In the genomic region with DNA sequence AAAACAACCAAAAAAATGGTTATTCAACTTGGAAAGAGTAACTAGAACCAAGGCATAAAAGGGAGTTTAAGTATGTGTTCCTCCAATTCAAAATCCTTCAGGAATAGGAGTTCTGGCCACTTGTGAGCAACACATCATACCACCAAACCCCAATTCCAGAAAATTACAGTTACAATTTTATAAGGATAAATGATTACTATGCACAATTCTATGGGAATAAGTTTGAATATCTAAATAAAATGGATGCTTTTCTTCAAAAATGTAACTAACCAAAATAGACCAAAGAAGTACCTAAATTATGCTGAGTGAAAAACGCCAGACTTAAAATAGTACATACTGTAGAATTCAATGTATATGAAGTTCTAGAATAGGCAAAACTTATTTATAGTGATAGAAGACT, we compare ENCODE assay signal across 27 cellular contexts.
"Had no signal": no experiment of that assay in that cellular context is flagged by ENCODE, and none has a peak within 500 bp of the region (broad histone marks: within the 10 kb centered on the region; RNA-seq: fewer than 3 reads in every experiment).

No MANE protein-coding gene starts in this region.

- H3K27ac ChIP-seq: brain microvascular endothelial cell, coronary artery, dorsolateral prefrontal cortex had no signal

- DNase-seq: activated CD4-positive, alpha-beta memory T cell treated with anti-CD3 and anti-CD28 coated beads for 36 hours; activated CD4-positive, alpha-beta T cell treated with anti-CD3 and anti-CD28 coated beads for 36 hours; activated CD4-positive, alpha-beta T cell treated with anti-CD3 and anti-CD28 coated beads, Interleukin-2, amount 10 ng/mL, durations not matched to agents 24 days and 14 days; activated CD4-positive, CD25-positive, alpha-beta regulatory T cell; activated CD4-positive, CD25-positive, alpha-beta regulatory T cell treated with anti-CD3 and anti-CD28 coated beads, Interleukin-2, amount 50 U/mL, for 72 hours; activated CD8-positive, alpha-beta memory T cell treated with anti-CD3 and anti-CD28 coated beads, Interleukin-2, amount 10 ng/mL, durations not matched to agents 7 days and 5 days; activated CD8-positive, alpha-beta memory T cell treated with anti-CD3 and anti-CD28 coated beads, Interleukin-2, amount 50 U/mL, for 4 hours; activated CD8-positive, alpha-beta T cell treated with anti-CD3 and anti-CD28 coated beads, Interleukin-2, amount 10 ng/mL, durations not matched to agents 7 days and 5 days; activated effector memory CD4-positive, alpha-beta T cell treated with Interleukin-2 at 50 U/mL for 16 hours; activated gamma-delta T cell treated with Interleukin-2 at 50 U/mL for 16 hours; activated naive CD4-positive, alpha-beta T cell treated with anti-CD3 and anti-CD28 coated beads, Interleukin-2, amount 50 U/mL, for 16 hours; activated naive CD4-positive, alpha-beta T cell treated with Interleukin-2 at 50 U/mL for 16 hours; activated T-cell treated with anti-CD3 and anti-CD28 coated beads, Interleukin-2, amount 50 U/mL, for 1 hour; amniotic stem cell; anterior cingulate cortex; brain microvascular endothelial cell; dorsolateral prefrontal cortex; effector memory CD4-positive, alpha-beta T cell; endodermal cell; foreskin fibroblast; head of caudate nucleus; T-helper 2 cell had no signal

- H3K27me3 ChIP-seq: brain microvascular endothelial cell, dorsolateral prefrontal cortex had no signal

- H3K36me3 ChIP-seq: brain microvascular endothelial cell had no signal

- H3K4me3 ChIP-seq: coronary artery, dorsolateral prefrontal cortex had no signal

- ATAC-seq: activated CD4-positive, alpha-beta T cell treated with anti-CD3 and anti-CD28 coated beads for 36 hours; activated CD8-positive, alpha-beta memory T cell treated with anti-CD3 and anti-CD28 coated beads, Interleukin-2, amount 10 ng/mL, durations not matched to agents 7 days and 5 days; activated CD8-positive, alpha-beta T cell treated with anti-CD3 and anti-CD28 coated beads, Interleukin-2, amount 10 ng/mL, durations not matched to agents 7 days and 5 days; activated T-helper 17 cell treated with anti-CD3 and anti-CD28 coated beads, Interleukin-2, amount 50 U/mL, for 72 hours; esophagus mucosa had no signal

- FAIRE-seq: astrocyte, bronchial epithelial cell had no signal
